Comparison of ENCODE assay signal across 9 cellular contexts in genomic region chr17:48036693-48037035, GRCh38. TPM values are rescaled to one million over a fixed set of nuclear protein-coding genes. Genes with fewer than 3 reads are reported as not detected.
DNase-seq lines count a peak whose midpoint lies in the region; ATAC-seq, FAIRE-seq and TF ChIP-seq lines count a peak whose summit lies in the region.
"Had no signal": no experiment of that assay in that cellular context is flagged by ENCODE, and none has a peak within 500 bp of the region (broad histone marks: within the 10 kb centered on the region; RNA-seq: fewer than 3 reads in every experiment).

No MANE protein-coding gene starts in this region.

- TF ChIP-seq CTCF in kidney (IDR thresholded peaks at IDR 0.05; ENCODE audit: borderline replicate concordance, extremely low read depth, insufficient read depth) (no peak), OCI-LY7 (conservative IDR thresholded peaks at IDR 0.05; ENCODE audit: low read length) (no peak)

- H3K9me2 ChIP-seq in OCI-LY7 (ENCODE audit: insufficient read depth, low read length): no peaks in the 10 kb centered on the region

- no peaks in the 10 kb centered on the region for H3K9me3 ChIP-seq in kidney (ENCODE audit: control insufficient read depth in 1 of 2, low read length in 2 of 2)
- H3K9me3 ChIP-seq in OCI-LY7 (ENCODE audit: low read length): no peaks in the 10 kb centered on the region
- H3K9me3 ChIP-seq: SJCRH30 had no signal

- intact Hi-C loops in kidney (cut with DNase I) (no loop called here), OCI-LY7 (cut with micrococcal nuclease; ENCODE audit: unreplicated experiment) (no loop called here)

- H3K27ac ChIP-seq in kidney (ENCODE audit: low read depth in 2 of 2, low read length in 2 of 2) (no peak overlapping the region), OCI-LY7 (ENCODE audit: low read depth, low read length, poor library complexity, severe bottlenecking) (no peak overlapping the region)
- H3K27ac ChIP-seq: SJCRH30 had no signal

- H3K4me1 ChIP-seq in kidney (ENCODE audit: control insufficient read depth in 1 of 2, insufficient read depth in 1 of 2, low read depth in 1 of 2, low read length in 2 of 2): peaks cover 9 to 11% of the 10 kb centered on the region in 2 donors
- no peaks in the 10 kb centered on the region for H3K4me1 ChIP-seq in OCI-LY7 (ENCODE audit: insufficient read depth, low read length, poor library complexity, severe bottlenecking)
- H3K4me1 ChIP-seq: SJCRH30 had no signal

- H3K79me2 ChIP-seq in OCI-LY7 (ENCODE audit: insufficient read depth, low read depth, low read length): no peaks in the 10 kb centered on the region

- no peak for FAIRE-seq in kidney (lab: Jason Lieb, UNC)

- CTCF ChIA-PET in OCI-LY7 (lab: Charles Lee; ENCODE audit: unreplicated experiment): interaction anchor here (1.2 kb wide), 1 partner anchor 9 kb away, joined by 4 read pairs; no protein-coding TSS in a partner anchor

- no peaks in the 10 kb centered on the region for H4K20me1 ChIP-seq in OCI-LY7 (ENCODE audit: insufficient read depth, low read length)

- no TSS peak for BruUV-seq in OCI-LY7 (replicated peaks; lab: Mats Ljungman, UMichigan)

- no peak for ATAC-seq in activated naive CD8-positive, alpha-beta T cell treated with anti-CD3 and anti-CD28 coated beads, Interleukin-2, amount 50 U/mL, for 24 hours
- ATAC-seq in stimulated activated naive CD8-positive, alpha-beta T cell treated with anti-CD3 and anti-CD28 coated beads, Interleukin-15, amount 100 ng/mL, for 72 hours: no peak
- ATAC-seq in esophagus mucosa: no peak

- H3K36me3 Mint-ChIP-seq in T-helper 1 cell treated with Interleukin-12 subunit alpha and Interleukin-12 subunit beta and Interleukin-4 antibody, amounts not matched to agents 30 μg/mL and 1 μg/mL, for 36 hours (ENCODE audit: low read depth): no peaks in the 10 kb centered on the region
- no peaks in the 10 kb centered on the region for H3K36me3 Mint-ChIP-seq in activated naive CD8-positive, alpha-beta T cell treated with anti-CD3 and anti-CD28 coated beads, Interleukin-2, amount 50 U/mL, for 24 hours (ENCODE audit: low read depth)

- peak overlapping the region; percentile 74 for H3K4me3 Mint-ChIP-seq in T-helper 1 cell treated with Interleukin-12 subunit alpha and Interleukin-12 subunit beta and Interleukin-4 antibody, amounts not matched to agents 30 μg/mL and 1 μg/mL, for 36 hours
- peak overlapping the region; percentile 76 for H3K4me3 Mint-ChIP-seq in activated naive CD8-positive, alpha-beta T cell treated with anti-CD3 and anti-CD28 coated beads, Interleukin-2, amount 50 U/mL, for 24 hours
- peak overlapping the region; percentile 83 to 86 for H3K4me3 Mint-ChIP-seq in stimulated activated naive CD8-positive, alpha-beta T cell treated with anti-CD3 and anti-CD28 coated beads, Interleukin-15, amount 100 ng/mL, for 72 hours

- peak overlapping the region; percentile 1 to 56 for H3K9ac ChIP-seq in kidney (ENCODE audit: low read length in 2 of 2)

- peaks cover 54% of the 10 kb centered on the region for H3K27me3 Mint-ChIP-seq in T-helper 1 cell treated with Interleukin-12 subunit alpha and Interleukin-12 subunit beta and Interleukin-4 antibody, amounts not matched to agents 30 μg/mL and 1 μg/mL, for 36 hours (ENCODE audit: low read depth)
- H3K27me3 Mint-ChIP-seq in activated naive CD8-positive, alpha-beta T cell treated with anti-CD3 and anti-CD28 coated beads, Interleukin-2, amount 50 U/mL, for 24 hours: peaks cover 21% of the 10 kb centered on the region
- H3K27me3 Mint-ChIP-seq in stimulated activated naive CD8-positive, alpha-beta T cell treated with anti-CD3 and anti-CD28 coated beads, Interleukin-15, amount 100 ng/mL, for 72 hours: peaks cover 62% of the 10 kb centered on the region

- H3K9me3 Mint-ChIP-seq in T-helper 1 cell treated with Interleukin-12 subunit alpha and Interleukin-12 subunit beta and Interleukin-4 antibody, amounts not matched to agents 30 μg/mL and 1 μg/mL, for 36 hours: no peaks in the 10 kb centered on the region
- no peaks in the 10 kb centered on the region for H3K9me3 Mint-ChIP-seq in activated naive CD8-positive, alpha-beta T cell treated with anti-CD3 and anti-CD28 coated beads, Interleukin-2, amount 50 U/mL, for 24 hours
- H3K9me3 Mint-ChIP-seq in stimulated activated naive CD8-positive, alpha-beta T cell treated with anti-CD3 and anti-CD28 coated beads, Interleukin-15, amount 100 ng/mL, for 72 hours: no peaks in the 10 kb centered on the region

- no peak overlapping the region for H2AFZ ChIP-seq in OCI-LY7 (ENCODE audit: low read length)

- H3K36me3 ChIP-seq in kidney (ENCODE audit: control insufficient read depth in 1 of 2, insufficient read depth in 2 of 2, low read length in 2 of 2): no peaks in the 10 kb centered on the region
- H3K36me3 ChIP-seq in OCI-LY7 (ENCODE audit: insufficient read depth, low read length): no peaks in the 10 kb centered on the region
- H3K36me3 ChIP-seq: SJCRH30 had no signal

- H3K4me3 ChIP-seq in kidney (ENCODE audit: low read length in 2 of 2): peak overlapping the region; percentile 53 to 69
- no peak overlapping the region for H3K4me3 ChIP-seq in OCI-LY7 (ENCODE audit: low read depth, low read length, poor library complexity, severe bottlenecking)

- no peak for DNase-seq in T-helper 1 cell
- no peak for DNase-seq in activated naive CD8-positive, alpha-beta T cell treated with anti-CD3 and anti-CD28 coated beads, Interleukin-2, amount 50 U/mL, for 24 hours
- DNase-seq in kidney: no peak
- DNase-seq in stimulated activated naive CD8-positive, alpha-beta T cell treated with anti-CD3 and anti-CD28 coated beads, Interleukin-15, amount 100 ng/mL, for 72 hours: no peak
- no peak for DNase-seq in OCI-LY7 (ENCODE audit: low spot score)
- DNase-seq in SKM-1 treated with dmso at 0.1 percent for 144 hours (lab: John Stamatoyannopoulos, UW; ENCODE audit: unreplicated experiment): no peak
- DNase-seq: SJCRH30 had no signal

- no peak overlapping the region for H3K4me2 ChIP-seq in OCI-LY7 (ENCODE audit: low read length)

- peaks cover 7% of the 10 kb centered on the region for H3K4me1 Mint-ChIP-seq in T-helper 1 cell treated with Interleukin-12 subunit alpha and Interleukin-12 subunit beta and Interleukin-4 antibody, amounts not matched to agents 30 μg/mL and 1 μg/mL, for 36 hours (ENCODE audit: low read depth)
- H3K4me1 Mint-ChIP-seq in activated naive CD8-positive, alpha-beta T cell treated with anti-CD3 and anti-CD28 coated beads, Interleukin-2, amount 50 U/mL, for 24 hours: peaks cover 14% of the 10 kb centered on the region
- H3K4me1 Mint-ChIP-seq in stimulated activated naive CD8-positive, alpha-beta T cell treated with anti-CD3 and anti-CD28 coated beads, Interleukin-15, amount 100 ng/mL, for 72 hours: peaks cover 18% of the 10 kb centered on the region

- POLR2A ChIA-PET in OCI-LY7 (lab: Charles Lee): no interaction called here

- H3K27ac Mint-ChIP-seq in T-helper 1 cell treated with Interleukin-12 subunit alpha and Interleukin-12 subunit beta and Interleukin-4 antibody, amounts not matched to agents 30 μg/mL and 1 μg/mL, for 36 hours: no peak overlapping the region
- no peak overlapping the region for H3K27ac Mint-ChIP-seq in activated naive CD8-positive, alpha-beta T cell treated with anti-CD3 and anti-CD28 coated beads, Interleukin-2, amount 50 U/mL, for 24 hours
- no peak overlapping the region for H3K27ac Mint-ChIP-seq in stimulated activated naive CD8-positive, alpha-beta T cell treated with anti-CD3 and anti-CD28 coated beads, Interleukin-15, amount 100 ng/mL, for 72 hours

RNA-seq across cellular contexts. Expression of gene COPZ2, which starts 0.9 kb away (rescaled TPM):
- total RNA-seq in kidney: 24.9 TPM
- 38.2 TPM for polyA plus RNA-seq in kidney (ENCODE audit: insufficient read depth, low read depth, low replicate concordance)
- 17.3 TPM for total RNA-seq in esophagus mucosa
- total RNA-seq in OCI-LY7 (2014; rRNA removed; shearing (Covaris generic)): 1.2 TPM in 1 of 2 replicates, not detected in the other
- total RNA-seq in OCI-LY7 (2022): 1.4 and 1.7 TPM in 2 replicates

RNA-seq across cellular contexts. Expression of gene NFE2L1, which starts 11.5 kb away (rescaled TPM):
- total RNA-seq in kidney (254 TPM), esophagus mucosa (90.4 TPM), OCI-LY7 (2022) (106 and 124 TPM in 2 replicates)
- 146 TPM for polyA plus RNA-seq in kidney (ENCODE audit: insufficient read depth, low read depth, low replicate concordance)
- 42.3 and 60.1 TPM in 2 replicates for total RNA-seq in OCI-LY7 (2014; rRNA removed; shearing (Covaris generic))
